Comparison of ENCODE assay signal across 25 cellular contexts in the genomic region with DNA sequence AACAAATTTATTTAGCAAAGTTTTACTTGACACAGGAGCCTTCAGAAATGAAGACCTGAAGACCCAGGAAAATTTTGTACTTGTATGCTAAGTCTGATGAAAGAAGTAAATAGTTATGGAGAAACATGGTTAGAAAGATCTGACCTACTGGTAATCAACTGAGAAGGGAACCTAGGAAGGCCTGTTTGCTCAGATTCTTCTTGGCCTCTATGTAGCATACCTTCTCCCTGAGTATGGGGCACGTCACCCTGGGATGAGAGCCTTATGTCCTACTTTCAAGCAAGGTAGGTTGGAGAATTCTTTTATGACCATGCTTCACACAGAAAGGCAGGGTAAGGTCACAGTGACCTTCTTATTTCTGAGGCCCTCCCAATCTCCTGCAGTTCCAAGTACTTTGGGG.
"Had no signal": no experiment of that assay in that cellular context is flagged by ENCODE, and none has a peak within 500 bp of the region (broad histone marks: within the 10 kb centered on the region; RNA-seq: fewer than 3 reads in every experiment).

No MANE protein-coding gene starts in this region.

- H3K4me1 ChIP-seq: colonic mucosa, esophagus squamous epithelium, foreskin keratinocyte, gastrocnemius medialis had no signal

- H3K27me3 ChIP-seq: colonic mucosa, dorsolateral prefrontal cortex, esophagus muscularis mucosa, esophagus squamous epithelium, foreskin keratinocyte, gastrocnemius medialis, gastroesophageal sphincter, heart left ventricle, heart right ventricle had no signal

- H3K4me3 Mint-ChIP-seq: dendritic cell treated with granulocyte-macrophage colony-stimulating factor and Interleukin-4, amounts not matched to agents 40 ng/mL and 50 ng/mL, for 4 days; effector memory CD8-positive, alpha-beta T cell; endodermal cell had no signal

- H3K4me3 ChIP-seq: colonic mucosa, coronary artery, dorsolateral prefrontal cortex, esophagus muscularis mucosa, esophagus squamous epithelium, gastrocnemius medialis, gastroesophageal sphincter, heart left ventricle, heart right ventricle had no signal

- ATAC-seq: effector memory CD8-positive, alpha-beta T cell; esophagus mucosa; foreskin keratinocyte; gastrocnemius medialis; gastroesophageal sphincter; heart left ventricle; heart right ventricle had no signal

- H3K36me3 ChIP-seq: colonic mucosa, esophagus muscularis mucosa, esophagus squamous epithelium, gastrocnemius medialis, gastroesophageal sphincter, heart left ventricle, heart right ventricle had no signal

- H3K27ac ChIP-seq: colonic mucosa, coronary artery, dorsolateral prefrontal cortex, epithelial cell of prostate, esophagus muscularis mucosa, esophagus squamous epithelium, foreskin keratinocyte, gastrocnemius medialis, gastroesophageal sphincter, heart left ventricle, heart right ventricle had no signal

- DNase-seq: colonic mucosa; cortex of kidney; dermis blood vessel endothelial cell; dorsolateral prefrontal cortex; effector CD4-positive, alpha-beta T cell; effector CD8-positive, alpha-beta T cell; effector memory CD4-positive, alpha-beta T cell; effector memory CD8-positive, alpha-beta T cell; endodermal cell; erythroblast; esophagus squamous epithelium; foreskin fibroblast; foreskin keratinocyte; foreskin melanocyte; gastrocnemius medialis; glutamatergic neuron; head of caudate nucleus; heart left ventricle; heart right ventricle had no signal

- H3K9me3 ChIP-seq: colonic mucosa, esophagus muscularis mucosa, esophagus squamous epithelium, gastrocnemius medialis had no signal

- H3K27ac Mint-ChIP-seq: dendritic cell treated with granulocyte-macrophage colony-stimulating factor and Interleukin-4, amounts not matched to agents 40 ng/mL and 50 ng/mL, for 4 days; effector memory CD8-positive, alpha-beta T cell; endodermal cell had no signal
